3 cellular contexts compared by ENCODE assay signal in the genomic region with DNA sequence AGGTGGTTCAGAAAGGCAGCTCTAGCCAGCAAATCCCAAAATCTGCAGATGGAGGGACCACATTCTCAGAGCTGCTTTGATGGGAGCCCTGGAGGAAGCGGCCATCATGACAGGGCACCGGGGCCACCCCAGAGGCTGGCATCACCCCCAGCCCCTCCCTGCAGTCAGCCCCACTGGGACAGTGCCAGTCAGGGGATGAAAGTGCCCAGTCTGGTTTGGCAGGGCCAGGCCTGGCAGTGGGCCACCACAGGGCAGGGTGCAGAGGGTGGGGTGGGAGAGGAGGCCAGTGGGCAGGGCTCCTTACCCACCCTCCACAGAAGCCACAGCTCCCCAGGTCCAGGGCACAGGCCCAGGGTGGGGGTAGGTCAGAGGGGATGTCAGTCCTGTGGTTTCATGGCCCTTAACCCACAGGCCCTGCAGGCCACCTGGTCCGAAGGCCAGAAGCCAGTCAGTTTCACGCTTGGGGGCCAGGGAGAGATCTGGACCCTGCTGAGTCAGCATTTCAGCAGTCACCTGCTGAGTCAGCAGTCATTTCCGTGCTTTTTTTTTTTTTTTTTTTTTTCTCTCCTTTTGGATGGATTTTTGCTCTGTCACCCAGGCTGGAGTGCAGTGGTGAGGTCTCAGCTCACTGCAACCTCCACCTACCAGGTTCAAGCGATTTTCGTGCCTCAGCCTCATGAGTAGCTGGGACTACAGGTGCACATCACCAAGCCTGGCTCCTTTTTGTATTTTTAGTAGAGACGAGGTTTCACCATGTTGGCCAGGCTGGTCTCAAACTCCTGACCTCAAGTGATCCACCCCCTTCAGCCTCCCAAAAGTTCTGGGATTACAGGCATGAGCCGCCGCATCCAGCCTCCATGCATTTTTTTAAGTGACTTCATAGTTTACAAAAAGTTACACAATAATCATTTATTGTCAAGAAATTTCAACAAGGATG.
A peak's percentile ranks its signal among the peaks of the same experiment; 100 is the strongest.
TF ChIP-seq lines count a peak whose summit lies in the region.

No MANE protein-coding gene starts in this region.

TF ChIP-seq in IMR-90, 13 proteins besides CTCF, POLR2A, EP300 and RAD21:
- no peak for TF ChIP-seq NFE2L2 (IDR thresholded peaks at IDR 0.05; ENCODE audit: low read depth, low read length)
- peak; percentile 100 for TF ChIP-seq MAFK (IDR thresholded peaks at IDR 0.05; ENCODE audit: low read depth, low read length)
- TF ChIP-seq ELK1 (IDR thresholded peaks at IDR 0.05; ENCODE audit: borderline replicate concordance, low read depth, low read length): no peak

TF ChIP-seq in GM12878, 131 proteins besides CTCF, POLR2A, EP300 and RAD21:
- no peak for TF ChIP-seq HCFC1 (IDR thresholded peaks at IDR 0.05; ENCODE audit: low read length)
- TF ChIP-seq BACH1 (IDR thresholded peaks at IDR 0.05; ENCODE audit: borderline replicate concordance): peak; percentile 52; the same call in 1 of the 2 replicates

TF ChIP-seq in liver, 16 proteins besides CTCF, POLR2A, EP300 and RAD21:
- TF ChIP-seq SP1 (IDR thresholded peaks at IDR 0.05) (peak; percentile 82), NR2F2 (IDR thresholded peaks at IDR 0.05) (peak; percentile 42), TAF1 (conservative IDR thresholded peaks at IDR 0.05) (no peak), RXRA (IDR thresholded peaks at IDR 0.05) (peak; percentile 76 to 79), FOXA1 (IDR thresholded peaks at IDR 0.05) (peak; percentile 26), ATF3 (IDR thresholded peaks at IDR 0.05) (no peak), HNF4A (conservative IDR thresholded peaks at IDR 0.05) (peak; percentile 77 to 80), EGR1 (IDR thresholded peaks at IDR 0.05; ENCODE audit: low read depth in 2 of 2) (peak in 1 of 2 donors; percentile 46), GABPA (IDR thresholded peaks at IDR 0.05 in 1 of 2, conservative IDR thresholded peaks at IDR 0.05 in 1 of 2) (no peak), YY1 (IDR thresholded peaks at IDR 0.05) (peak; percentile 89), MAX (IDR thresholded peaks at IDR 0.05) (no peak), HNF4G (IDR thresholded peaks at IDR 0.05) (peak; percentile 27), FOXA2 (IDR thresholded peaks at IDR 0.05) (no peak), JUND (IDR thresholded peaks at IDR 0.05) (no peak)
- TF ChIP-seq, protein P1, sequence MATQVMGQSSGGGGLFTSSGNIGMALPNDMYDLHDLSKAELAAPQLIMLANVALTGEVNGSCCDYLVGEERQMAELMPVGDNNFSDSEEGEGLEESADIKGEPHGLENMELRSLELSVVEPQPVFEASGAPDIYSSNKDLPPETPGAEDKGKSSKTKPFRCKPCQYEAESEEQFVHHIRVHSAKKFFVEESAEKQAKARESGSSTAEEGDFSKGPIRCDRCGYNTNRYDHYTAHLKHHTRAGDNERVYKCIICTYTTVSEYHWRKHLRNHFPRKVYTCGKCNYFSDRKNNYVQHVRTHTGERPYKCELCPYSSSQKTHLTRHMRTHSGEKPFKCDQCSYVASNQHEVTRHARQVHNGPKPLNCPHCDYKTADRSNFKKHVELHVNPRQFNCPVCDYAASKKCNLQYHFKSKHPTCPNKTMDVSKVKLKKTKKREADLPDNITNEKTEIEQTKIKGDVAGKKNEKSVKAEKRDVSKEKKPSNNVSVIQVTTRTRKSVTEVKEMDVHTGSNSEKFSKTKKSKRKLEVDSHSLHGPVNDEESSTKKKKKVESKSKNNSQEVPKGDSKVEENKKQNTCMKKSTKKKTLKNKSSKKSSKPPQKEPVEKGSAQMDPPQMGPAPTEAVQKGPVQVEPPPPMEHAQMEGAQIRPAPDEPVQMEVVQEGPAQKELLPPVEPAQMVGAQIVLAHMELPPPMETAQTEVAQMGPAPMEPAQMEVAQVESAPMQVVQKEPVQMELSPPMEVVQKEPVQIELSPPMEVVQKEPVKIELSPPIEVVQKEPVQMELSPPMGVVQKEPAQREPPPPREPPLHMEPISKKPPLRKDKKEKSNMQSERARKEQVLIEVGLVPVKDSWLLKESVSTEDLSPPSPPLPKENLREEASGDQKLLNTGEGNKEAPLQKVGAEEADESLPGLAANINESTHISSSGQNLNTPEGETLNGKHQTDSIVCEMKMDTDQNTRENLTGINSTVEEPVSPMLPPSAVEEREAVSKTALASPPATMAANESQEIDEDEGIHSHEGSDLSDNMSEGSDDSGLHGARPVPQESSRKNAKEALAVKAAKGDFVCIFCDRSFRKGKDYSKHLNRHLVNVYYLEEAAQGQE (IDR thresholded peaks at IDR 0.05): peak; percentile 38
- TF ChIP-seq, protein P2, sequence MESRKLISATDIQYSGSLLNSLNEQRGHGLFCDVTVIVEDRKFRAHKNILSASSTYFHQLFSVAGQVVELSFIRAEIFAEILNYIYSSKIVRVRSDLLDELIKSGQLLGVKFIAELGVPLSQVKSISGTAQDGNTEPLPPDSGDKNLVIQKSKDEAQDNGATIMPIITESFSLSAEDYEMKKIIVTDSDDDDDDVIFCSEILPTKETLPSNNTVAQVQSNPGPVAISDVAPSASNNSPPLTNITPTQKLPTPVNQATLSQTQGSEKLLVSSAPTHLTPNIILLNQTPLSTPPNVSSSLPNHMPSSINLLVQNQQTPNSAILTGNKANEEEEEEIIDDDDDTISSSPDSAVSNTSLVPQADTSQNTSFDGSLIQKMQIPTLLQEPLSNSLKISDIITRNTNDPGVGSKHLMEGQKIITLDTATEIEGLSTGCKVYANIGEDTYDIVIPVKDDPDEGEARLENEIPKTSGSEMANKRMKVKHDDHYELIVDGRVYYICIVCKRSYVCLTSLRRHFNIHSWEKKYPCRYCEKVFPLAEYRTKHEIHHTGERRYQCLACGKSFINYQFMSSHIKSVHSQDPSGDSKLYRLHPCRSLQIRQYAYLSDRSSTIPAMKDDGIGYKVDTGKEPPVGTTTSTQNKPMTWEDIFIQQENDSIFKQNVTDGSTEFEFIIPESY (IDR thresholded peaks at IDR 0.05): no peak
TF ChIP-seq in liver: peak in this region for 9.
